ENCODE assay signal across 15 cellular contexts in genomic region chr13:104143760-104144406, GRCh38.
A peak's percentile ranks its signal among the peaks of the same experiment; 100 is the strongest.
DNase-seq lines count a peak whose midpoint lies in the region; FAIRE-seq and TF ChIP-seq lines count a peak whose summit lies in the region.
"Had no signal": no experiment of that assay in that cellular context is flagged by ENCODE, and none has a peak within 500 bp of the region (broad histone marks: within the 10 kb centered on the region; RNA-seq: fewer than 3 reads in every experiment).

No MANE protein-coding gene starts in this region.

- H3K4me1 ChIP-seq in hepatocyte (ENCODE audit: insufficient read depth) (no peaks in the 10 kb centered on the region), right atrium auricular region (no peaks in the 10 kb centered on the region)
- H3K4me1 ChIP-seq: lower lobe of right lung, testis had no signal

- H3K4me3 Mint-ChIP-seq in type B pancreatic cell = peak overlapping the region; percentile 70
- H3K4me3 Mint-ChIP-seq: activated CD8-positive, alpha-beta T cell treated with anti-CD3 and anti-CD28 coated beads for 36 hours; CD4-positive, alpha-beta T cell had no signal

- H3K9me3 ChIP-seq in hepatocyte (ENCODE audit: low read depth) (no peaks in the 10 kb centered on the region), right atrium auricular region (no peaks in the 10 kb centered on the region)
- H3K9me3 ChIP-seq: lower lobe of right lung, testis had no signal

- H3K36me3 ChIP-seq in hepatocyte (replicated peaks; ENCODE audit: insufficient read depth, low read depth) (no peaks in the 10 kb centered on the region), right atrium auricular region (no peaks in the 10 kb centered on the region)
- H3K36me3 ChIP-seq: cardiac muscle cell, lower lobe of right lung had no signal

- no peaks in the 10 kb centered on the region for H3K9me2 ChIP-seq in hepatocyte (replicated peaks; ENCODE audit: insufficient read depth)

- peak overlapping the region; percentile 22 for H3K4me2 ChIP-seq in hepatocyte

- H3K9me3 Mint-ChIP-seq in type B pancreatic cell = no peaks in the 10 kb centered on the region
- H3K9me3 Mint-ChIP-seq: CD4-positive, alpha-beta T cell had no signal

- H3K27ac ChIP-seq in hepatocyte = no peak overlapping the region
- H3K27ac ChIP-seq in right atrium auricular region = no peak overlapping the region
- H3K27ac ChIP-seq: cardiac muscle cell, lower lobe of right lung, testis had no signal

- no peaks in the 10 kb centered on the region for H3K27me3 Mint-ChIP-seq in type B pancreatic cell
- H3K27me3 Mint-ChIP-seq: activated CD8-positive, alpha-beta T cell treated with anti-CD3 and anti-CD28 coated beads for 36 hours; CD4-positive, alpha-beta T cell had no signal

- H2AFZ ChIP-seq in hepatocyte = peak overlapping the region; percentile 22

- no peaks in the 10 kb centered on the region for H4K20me1 ChIP-seq in hepatocyte (ENCODE audit: insufficient read depth, poor library complexity, severe bottlenecking)

- no peaks in the 10 kb centered on the region for H3K27me3 ChIP-seq in hepatocyte
- no peaks in the 10 kb centered on the region for H3K27me3 ChIP-seq in right atrium auricular region
- H3K27me3 ChIP-seq: cardiac muscle cell, testis had no signal

- no peak for FAIRE-seq in HTR-8/SVneo (lab: Jason Lieb, UNC)
- FAIRE-seq: HepG2 had no signal

- TF ChIP-seq CTCF in hepatocyte (IDR thresholded peaks at IDR 0.05; ENCODE audit: poor library complexity) (no peak), type B pancreatic cell (conservative IDR thresholded peaks at IDR 0.05) (no peak), right atrium auricular region (IDR thresholded peaks at IDR 0.05) (no peak)

- H3K4me3 ChIP-seq in hepatocyte (no peak overlapping the region), right atrium auricular region (no peak overlapping the region)
- H3K4me3 ChIP-seq: cardiac muscle cell, lower lobe of right lung, testis had no signal

- DNase-seq in NCI-H1092 (lab: John Stamatoyannopoulos, UW) (peak; percentile 77), NCI-H748 treated with DMSO at 0.1 percent for 48 hours (lab: John Stamatoyannopoulos, UW) (peak; percentile 51), hepatocyte (ENCODE audit: low spot score) (no peak), type B pancreatic cell (ENCODE audit: extremely low spot score, unreplicated experiment) (no peak), LoVo (ENCODE audit: low spot score) (no peak), HTR-8/SVneo (ENCODE audit: insufficient read length, low spot score) (no peak), right atrium auricular region (ENCODE audit: low spot score) (no peak)
- DNase-seq: activated CD8-positive, alpha-beta T cell treated with anti-CD3 and anti-CD28 coated beads for 36 hours; CD4-positive, alpha-beta T cell; lower lobe of right lung; NCI-H2029 treated with DMSO at 0.1 percent for 48 hours; stimulated activated CD4-positive, alpha-beta T cell treated with anti-CD3 and anti-CD28 coated beads, Interleukin-15, amount 100 ng/mL, for 24 hours; testis had no signal

- no peaks in the 10 kb centered on the region for H3K36me3 Mint-ChIP-seq in type B pancreatic cell

- no peaks in the 10 kb centered on the region for H3K79me2 ChIP-seq in hepatocyte

- no peak overlapping the region for H3K27ac Mint-ChIP-seq in type B pancreatic cell
- H3K27ac Mint-ChIP-seq: activated CD8-positive, alpha-beta T cell treated with anti-CD3 and anti-CD28 coated beads for 36 hours; CD4-positive, alpha-beta T cell had no signal

- WGBS in hepatocyte (ENCODE audit: low lambda C conversion rate, missing lambda C conversion rate) = 23% methylated on average over 9 of the region's 9 CpGs

- H3K4me1 Mint-ChIP-seq in type B pancreatic cell (ENCODE audit: unreplicated experiment) = peaks cover 10% of the 10 kb centered on the region

Comparison
In these comparisons a context has a peak if more than half of its experiments do, and no peak if none do; other contexts are left out.
1. DNase-seq: peak in NCI-H1092 (single experiment) and NCI-H748 treated with DMSO at 0.1 percent for 48 hours (single experiment); none in hepatocyte (single experiment), type B pancreatic cell (single experiment), LoVo (single experiment), HTR-8/SVneo (single experiment) and right atrium auricular region (single experiment).